In the genomic region with DNA sequence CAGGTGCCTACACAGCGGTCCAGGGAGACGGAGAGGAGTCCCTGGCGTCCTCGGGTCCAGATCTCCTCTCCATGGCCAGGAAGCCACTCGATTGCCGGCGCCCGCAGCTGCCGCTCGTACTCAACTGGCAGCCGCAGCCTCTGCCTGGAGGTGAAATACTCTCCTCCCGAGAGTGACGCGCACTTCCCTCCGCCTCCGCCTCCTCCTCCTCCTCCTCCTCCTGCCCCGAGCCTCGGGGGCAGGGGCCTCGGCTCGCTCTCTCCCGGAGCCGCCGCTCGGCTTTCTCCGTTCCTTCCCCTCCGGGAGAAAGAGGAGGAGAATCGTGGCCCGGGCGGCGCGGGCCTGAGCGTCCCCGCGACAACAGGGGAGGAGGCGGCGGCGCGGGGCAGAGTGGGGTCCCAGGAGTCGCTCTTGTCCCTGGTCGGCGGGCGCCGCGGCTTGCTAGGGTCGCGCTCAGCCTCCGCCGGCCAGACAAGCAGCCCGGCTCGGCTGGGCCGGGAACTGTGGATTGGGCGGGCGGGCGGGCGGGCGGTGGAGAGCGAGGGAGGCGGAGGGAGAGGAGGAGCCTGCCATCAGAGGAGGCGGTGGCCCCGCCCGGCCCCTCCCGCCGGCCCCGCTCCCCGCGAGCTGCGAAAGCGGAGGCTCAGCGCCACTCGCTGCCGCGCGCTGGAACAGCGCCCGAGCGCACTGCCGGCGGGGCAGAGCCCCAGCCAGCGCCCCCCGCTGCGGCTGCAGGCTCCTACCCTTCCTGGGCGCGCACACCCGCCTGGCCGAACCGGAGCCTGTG, we compare ENCODE assay signal across 1 cellular context.
TF ChIP-seq lines count a peak whose summit lies in the region.

A gene with protein sequence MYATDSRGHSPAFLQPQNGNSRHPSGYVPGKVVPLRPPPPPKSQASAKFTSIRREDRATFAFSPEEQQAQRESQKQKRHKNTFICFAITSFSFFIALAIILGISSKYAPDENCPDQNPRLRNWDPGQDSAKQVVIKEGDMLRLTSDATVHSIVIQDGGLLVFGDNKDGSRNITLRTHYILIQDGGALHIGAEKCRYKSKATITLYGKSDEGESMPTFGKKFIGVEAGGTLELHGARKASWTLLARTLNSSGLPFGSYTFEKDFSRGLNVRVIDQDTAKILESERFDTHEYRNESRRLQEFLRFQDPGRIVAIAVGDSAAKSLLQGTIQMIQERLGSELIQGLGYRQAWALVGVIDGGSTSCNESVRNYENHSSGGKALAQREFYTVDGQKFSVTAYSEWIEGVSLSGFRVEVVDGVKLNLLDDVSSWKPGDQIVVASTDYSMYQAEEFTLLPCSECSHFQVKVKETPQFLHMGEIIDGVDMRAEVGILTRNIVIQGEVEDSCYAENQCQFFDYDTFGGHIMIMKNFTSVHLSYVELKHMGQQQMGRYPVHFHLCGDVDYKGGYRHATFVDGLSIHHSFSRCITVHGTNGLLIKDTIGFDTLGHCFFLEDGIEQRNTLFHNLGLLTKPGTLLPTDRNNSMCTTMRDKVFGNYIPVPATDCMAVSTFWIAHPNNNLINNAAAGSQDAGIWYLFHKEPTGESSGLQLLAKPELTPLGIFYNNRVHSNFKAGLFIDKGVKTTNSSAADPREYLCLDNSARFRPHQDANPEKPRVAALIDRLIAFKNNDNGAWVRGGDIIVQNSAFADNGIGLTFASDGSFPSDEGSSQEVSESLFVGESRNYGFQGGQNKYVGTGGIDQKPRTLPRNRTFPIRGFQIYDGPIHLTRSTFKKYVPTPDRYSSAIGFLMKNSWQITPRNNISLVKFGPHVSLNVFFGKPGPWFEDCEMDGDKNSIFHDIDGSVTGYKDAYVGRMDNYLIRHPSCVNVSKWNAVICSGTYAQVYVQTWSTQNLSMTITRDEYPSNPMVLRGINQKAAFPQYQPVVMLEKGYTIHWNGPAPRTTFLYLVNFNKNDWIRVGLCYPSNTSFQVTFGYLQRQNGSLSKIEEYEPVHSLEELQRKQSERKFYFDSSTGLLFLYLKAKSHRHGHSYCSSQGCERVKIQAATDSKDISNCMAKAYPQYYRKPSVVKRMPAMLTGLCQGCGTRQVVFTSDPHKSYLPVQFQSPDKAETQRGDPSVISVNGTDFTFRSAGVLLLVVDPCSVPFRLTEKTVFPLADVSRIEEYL (N-terminal part only) (minus strand): TSS at position 126 of the 787 bp plus-strand sequence. CDS start 18,140 bp downstream, outside the sequence.

TF ChIP-seq in HepG2, 621 proteins besides CTCF, POLR2A, EP300 and RAD21 (continued from another document and continues in another):
- no peak for TF ChIP-seq CEBPB (IDR thresholded peaks at IDR 0.05; ENCODE audit: borderline replicate concordance, low read depth, low read length)
- TF ChIP-seq, protein P1, sequence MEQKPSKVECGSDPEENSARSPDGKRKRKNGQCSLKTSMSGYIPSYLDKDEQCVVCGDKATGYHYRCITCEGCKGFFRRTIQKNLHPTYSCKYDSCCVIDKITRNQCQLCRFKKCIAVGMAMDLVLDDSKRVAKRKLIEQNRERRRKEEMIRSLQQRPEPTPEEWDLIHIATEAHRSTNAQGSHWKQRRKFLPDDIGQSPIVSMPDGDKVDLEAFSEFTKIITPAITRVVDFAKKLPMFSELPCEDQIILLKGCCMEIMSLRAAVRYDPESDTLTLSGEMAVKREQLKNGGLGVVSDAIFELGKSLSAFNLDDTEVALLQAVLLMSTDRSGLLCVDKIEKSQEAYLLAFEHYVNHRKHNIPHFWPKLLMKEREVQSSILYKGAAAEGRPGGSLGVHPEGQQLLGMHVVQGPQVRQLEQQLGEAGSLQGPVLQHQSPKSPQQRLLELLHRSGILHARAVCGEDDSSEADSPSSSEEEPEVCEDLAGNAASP (CRISPR knock-in tag; IDR thresholded peaks at IDR 0.05; ENCODE audit: borderline replicate concordance): peak; percentile 58; the same call in 1 of the 2 replicates
- no peak for TF ChIP-seq ZNF10 (CRISPR knock-in tag; IDR thresholded peaks at IDR 0.05; ENCODE audit: borderline replicate concordance, low read depth)
- TF ChIP-seq FOXA3 (CRISPR knock-in tag; IDR thresholded peaks at IDR 0.05): peak; percentile 25; the same call in 1 of the 2 replicates
- 0 out of 2 replicates have a peak, but pooled peaks have one; percentile 25 for TF ChIP-seq ZNF329 (CRISPR knock-in tag; IDR thresholded peaks at IDR 0.05; ENCODE audit: low read depth)
- TF ChIP-seq, protein P2, sequence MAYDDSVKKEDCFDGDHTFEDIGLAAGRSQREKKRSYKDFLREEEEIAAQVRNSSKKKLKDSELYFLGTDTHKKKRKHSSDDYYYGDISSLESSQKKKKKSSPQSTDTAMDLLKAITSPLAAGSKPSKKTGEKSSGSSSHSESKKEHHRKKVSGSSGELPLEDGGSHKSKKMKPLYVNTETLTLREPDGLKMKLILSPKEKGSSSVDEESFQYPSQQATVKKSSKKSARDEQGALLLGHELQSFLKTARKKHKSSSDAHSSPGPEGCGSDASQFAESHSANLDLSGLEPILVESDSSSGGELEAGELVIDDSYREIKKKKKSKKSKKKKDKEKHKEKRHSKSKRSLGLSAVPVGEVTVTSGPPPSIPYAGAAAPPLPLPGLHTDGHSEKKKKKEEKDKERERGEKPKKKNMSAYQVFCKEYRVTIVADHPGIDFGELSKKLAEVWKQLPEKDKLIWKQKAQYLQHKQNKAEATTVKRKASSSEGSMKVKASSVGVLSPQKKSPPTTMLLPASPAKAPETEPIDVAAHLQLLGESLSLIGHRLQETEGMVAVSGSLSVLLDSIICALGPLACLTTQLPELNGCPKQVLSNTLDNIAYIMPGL (CRISPR knock-in tag; IDR thresholded peaks at IDR 0.05; ENCODE audit: borderline replicate concordance in 1 of 2, low read depth in 1 of 2): peak; percentile 79 to 80
- TF ChIP-seq ARID2 (CRISPR knock-in tag; IDR thresholded peaks at IDR 0.05; ENCODE audit: borderline replicate concordance): no peak
- peak; percentile 13; the same call in 1 of the 2 replicates for TF ChIP-seq GATAD1 (CRISPR knock-in tag; IDR thresholded peaks at IDR 0.05)
- TF ChIP-seq MED8 (CRISPR knock-in tag; IDR thresholded peaks at IDR 0.05; ENCODE audit: insufficient replicate concordance): peak; percentile 77
- TF ChIP-seq ZNF841 (CRISPR knock-in tag; IDR thresholded peaks at IDR 0.05; ENCODE audit: borderline replicate concordance): no peak
- TF ChIP-seq ETV5 (CRISPR knock-in tag; IDR thresholded peaks at IDR 0.05; ENCODE audit: borderline replicate concordance): peak; percentile 49; the same call in 1 of the 2 replicates
- no peak for TF ChIP-seq ZNF121 (CRISPR knock-in tag; IDR thresholded peaks at IDR 0.05)
- TF ChIP-seq, protein P3, sequence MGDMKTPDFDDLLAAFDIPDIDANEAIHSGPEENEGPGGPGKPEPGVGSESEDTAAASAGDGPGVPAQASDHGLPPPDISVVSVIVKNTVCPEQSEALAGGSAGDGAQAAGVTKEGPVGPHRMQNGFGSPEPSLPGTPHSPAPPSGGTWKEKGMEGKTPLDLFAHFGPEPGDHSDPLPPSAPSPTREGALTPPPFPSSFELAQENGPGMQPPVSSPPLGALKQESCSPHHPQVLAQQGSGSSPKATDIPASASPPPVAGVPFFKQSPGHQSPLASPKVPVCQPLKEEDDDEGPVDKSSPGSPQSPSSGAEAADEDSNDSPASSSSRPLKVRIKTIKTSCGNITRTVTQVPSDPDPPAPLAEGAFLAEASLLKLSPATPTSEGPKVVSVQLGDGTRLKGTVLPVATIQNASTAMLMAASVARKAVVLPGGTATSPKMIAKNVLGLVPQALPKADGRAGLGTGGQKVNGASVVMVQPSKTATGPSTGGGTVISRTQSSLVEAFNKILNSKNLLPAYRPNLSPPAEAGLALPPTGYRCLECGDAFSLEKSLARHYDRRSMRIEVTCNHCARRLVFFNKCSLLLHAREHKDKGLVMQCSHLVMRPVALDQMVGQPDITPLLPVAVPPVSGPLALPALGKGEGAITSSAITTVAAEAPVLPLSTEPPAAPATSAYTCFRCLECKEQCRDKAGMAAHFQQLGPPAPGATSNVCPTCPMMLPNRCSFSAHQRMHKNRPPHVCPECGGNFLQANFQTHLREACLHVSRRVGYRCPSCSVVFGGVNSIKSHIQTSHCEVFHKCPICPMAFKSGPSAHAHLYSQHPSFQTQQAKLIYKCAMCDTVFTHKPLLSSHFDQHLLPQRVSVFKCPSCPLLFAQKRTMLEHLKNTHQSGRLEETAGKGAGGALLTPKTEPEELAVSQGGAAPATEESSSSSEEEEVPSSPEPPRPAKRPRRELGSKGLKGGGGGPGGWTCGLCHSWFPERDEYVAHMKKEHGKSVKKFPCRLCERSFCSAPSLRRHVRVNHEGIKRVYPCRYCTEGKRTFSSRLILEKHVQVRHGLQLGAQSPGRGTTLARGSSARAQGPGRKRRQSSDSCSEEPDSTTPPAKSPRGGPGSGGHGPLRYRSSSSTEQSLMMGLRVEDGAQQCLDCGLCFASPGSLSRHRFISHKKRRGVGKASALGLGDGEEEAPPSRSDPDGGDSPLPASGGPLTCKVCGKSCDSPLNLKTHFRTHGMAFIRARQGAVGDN (CRISPR knock-in tag; IDR thresholded peaks at IDR 0.05): peak; percentile 71
- TF ChIP-seq ZNF264 (CRISPR knock-in tag; IDR thresholded peaks at IDR 0.05): peak; percentile 29; the same call in 1 of the 2 replicates
- 0 out of 2 replicates have a peak, but pooled peaks have one; percentile 12 for TF ChIP-seq ZFP90 (CRISPR knock-in tag; IDR thresholded peaks at IDR 0.05; ENCODE audit: borderline replicate concordance)
- TF ChIP-seq ZBTB20 (CRISPR knock-in tag; IDR thresholded peaks at IDR 0.05; ENCODE audit: borderline replicate concordance, low read depth): peak; percentile 58; the same call in 1 of the 2 replicates
- peak; percentile 72 for TF ChIP-seq HOXA5 (CRISPR knock-in tag; IDR thresholded peaks at IDR 0.05)
- TF ChIP-seq ZNF430 (CRISPR knock-in tag; IDR thresholded peaks at IDR 0.05): peak; percentile 63; the same call in 1 of the 2 replicates
- peak; percentile 46; the same call in 1 of the 2 replicates for TF ChIP-seq ISL2 (CRISPR knock-in tag; IDR thresholded peaks at IDR 0.05)
- TF ChIP-seq RARA (CRISPR knock-in tag; IDR thresholded peaks at IDR 0.05): 0 out of 2 replicates have a peak, but pooled peaks have one; percentile 16
- no peak; the same call in 1 of the 2 replicates for TF ChIP-seq ZNF17 (CRISPR knock-in tag; IDR thresholded peaks at IDR 0.05)
- TF ChIP-seq, protein P4, sequence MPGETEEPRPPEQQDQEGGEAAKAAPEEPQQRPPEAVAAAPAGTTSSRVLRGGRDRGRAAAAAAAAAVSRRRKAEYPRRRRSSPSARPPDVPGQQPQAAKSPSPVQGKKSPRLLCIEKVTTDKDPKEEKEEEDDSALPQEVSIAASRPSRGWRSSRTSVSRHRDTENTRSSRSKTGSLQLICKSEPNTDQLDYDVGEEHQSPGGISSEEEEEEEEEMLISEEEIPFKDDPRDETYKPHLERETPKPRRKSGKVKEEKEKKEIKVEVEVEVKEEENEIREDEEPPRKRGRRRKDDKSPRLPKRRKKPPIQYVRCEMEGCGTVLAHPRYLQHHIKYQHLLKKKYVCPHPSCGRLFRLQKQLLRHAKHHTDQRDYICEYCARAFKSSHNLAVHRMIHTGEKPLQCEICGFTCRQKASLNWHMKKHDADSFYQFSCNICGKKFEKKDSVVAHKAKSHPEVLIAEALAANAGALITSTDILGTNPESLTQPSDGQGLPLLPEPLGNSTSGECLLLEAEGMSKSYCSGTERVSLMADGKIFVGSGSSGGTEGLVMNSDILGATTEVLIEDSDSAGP (CRISPR knock-in tag; IDR thresholded peaks at IDR 0.05; ENCODE audit: borderline replicate concordance): peak; percentile 56; the same call in 1 of the 2 replicates
- TF ChIP-seq SAFB2 (CRISPR knock-in tag; IDR thresholded peaks at IDR 0.05; ENCODE audit: borderline replicate concordance, low read depth): no peak
- TF ChIP-seq POLR2AphosphoS2 (IDR thresholded peaks at IDR 0.05; ENCODE audit: low read depth, low read length): peak; percentile 51; the same call in 1 of the 2 replicates
- peak; percentile 76; the same call in 1 of the 2 replicates for TF ChIP-seq ZFY (CRISPR knock-in tag; IDR thresholded peaks at IDR 0.05)
- TF ChIP-seq, protein P5, sequence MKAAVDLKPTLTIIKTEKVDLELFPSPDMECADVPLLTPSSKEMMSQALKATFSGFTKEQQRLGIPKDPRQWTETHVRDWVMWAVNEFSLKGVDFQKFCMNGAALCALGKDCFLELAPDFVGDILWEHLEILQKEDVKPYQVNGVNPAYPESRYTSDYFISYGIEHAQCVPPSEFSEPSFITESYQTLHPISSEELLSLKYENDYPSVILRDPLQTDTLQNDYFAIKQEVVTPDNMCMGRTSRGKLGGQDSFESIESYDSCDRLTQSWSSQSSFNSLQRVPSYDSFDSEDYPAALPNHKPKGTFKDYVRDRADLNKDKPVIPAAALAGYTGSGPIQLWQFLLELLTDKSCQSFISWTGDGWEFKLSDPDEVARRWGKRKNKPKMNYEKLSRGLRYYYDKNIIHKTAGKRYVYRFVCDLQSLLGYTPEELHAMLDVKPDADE (CRISPR knock-in tag; IDR thresholded peaks at IDR 0.05): 0 out of 2 replicates have a peak, but pooled peaks have one; percentile 66
- TF ChIP-seq CBX1 (IDR thresholded peaks at IDR 0.05; ENCODE audit: low read depth): peak; percentile 23
- peak; percentile 27; the same call in 1 of the 2 replicates for TF ChIP-seq ZNF350 (CRISPR knock-in tag; IDR thresholded peaks at IDR 0.05; ENCODE audit: borderline replicate concordance, low read depth)
- TF ChIP-seq, protein P6, sequence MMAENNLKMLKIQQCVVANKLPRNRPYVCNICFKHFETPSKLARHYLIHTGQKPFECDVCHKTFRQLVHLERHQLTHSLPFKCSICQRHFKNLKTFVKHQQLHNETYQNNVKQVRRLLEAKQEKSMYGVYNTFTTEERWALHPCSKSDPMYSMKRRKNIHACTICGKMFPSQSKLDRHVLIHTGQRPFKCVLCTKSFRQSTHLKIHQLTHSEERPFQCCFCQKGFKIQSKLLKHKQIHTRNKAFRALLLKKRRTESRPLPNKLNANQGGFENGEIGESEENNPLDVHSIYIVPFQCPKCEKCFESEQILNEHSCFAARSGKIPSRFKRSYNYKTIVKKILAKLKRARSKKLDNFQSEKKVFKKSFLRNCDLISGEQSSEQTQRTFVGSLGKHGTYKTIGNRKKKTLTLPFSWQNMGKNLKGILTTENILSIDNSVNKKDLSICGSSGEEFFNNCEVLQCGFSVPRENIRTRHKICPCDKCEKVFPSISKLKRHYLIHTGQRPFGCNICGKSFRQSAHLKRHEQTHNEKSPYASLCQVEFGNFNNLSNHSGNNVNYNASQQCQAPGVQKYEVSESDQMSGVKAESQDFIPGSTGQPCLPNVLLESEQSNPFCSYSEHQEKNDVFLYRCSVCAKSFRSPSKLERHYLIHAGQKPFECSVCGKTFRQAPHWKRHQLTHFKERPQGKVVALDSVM (CRISPR knock-in tag; IDR thresholded peaks at IDR 0.05): peak; percentile 75
- TF ChIP-seq, protein P7, sequence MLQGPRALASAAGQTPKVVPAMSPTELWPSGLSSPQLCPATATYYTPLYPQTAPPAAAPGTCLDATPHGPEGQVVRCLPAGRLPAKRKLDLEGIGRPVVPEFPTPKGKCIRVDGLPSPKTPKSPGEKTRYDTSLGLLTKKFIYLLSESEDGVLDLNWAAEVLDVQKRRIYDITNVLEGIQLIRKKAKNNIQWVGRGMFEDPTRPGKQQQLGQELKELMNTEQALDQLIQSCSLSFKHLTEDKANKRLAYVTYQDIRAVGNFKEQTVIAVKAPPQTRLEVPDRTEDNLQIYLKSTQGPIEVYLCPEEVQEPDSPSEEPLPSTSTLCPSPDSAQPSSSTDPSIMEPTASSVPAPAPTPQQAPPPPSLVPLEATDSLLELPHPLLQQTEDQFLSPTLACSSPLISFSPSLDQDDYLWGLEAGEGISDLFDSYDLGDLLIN (CRISPR knock-in tag; IDR thresholded peaks at IDR 0.05; ENCODE audit: borderline replicate concordance): 0 out of 2 replicates have a peak, but pooled peaks have one; percentile 32
- TF ChIP-seq ZNF879 (CRISPR knock-in tag; IDR thresholded peaks at IDR 0.05): 0 out of 2 replicates have a peak, but pooled peaks have one; percentile 50
- TF ChIP-seq, protein P8, sequence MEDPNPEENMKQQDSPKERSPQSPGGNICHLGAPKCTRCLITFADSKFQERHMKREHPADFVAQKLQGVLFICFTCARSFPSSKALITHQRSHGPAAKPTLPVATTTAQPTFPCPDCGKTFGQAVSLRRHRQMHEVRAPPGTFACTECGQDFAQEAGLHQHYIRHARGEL (CRISPR knock-in tag; IDR thresholded peaks at IDR 0.05): 0 out of 2 replicates have a peak, but pooled peaks have one; percentile 32
